ENCODE assay signal across 19 cellular contexts in the genomic region with DNA sequence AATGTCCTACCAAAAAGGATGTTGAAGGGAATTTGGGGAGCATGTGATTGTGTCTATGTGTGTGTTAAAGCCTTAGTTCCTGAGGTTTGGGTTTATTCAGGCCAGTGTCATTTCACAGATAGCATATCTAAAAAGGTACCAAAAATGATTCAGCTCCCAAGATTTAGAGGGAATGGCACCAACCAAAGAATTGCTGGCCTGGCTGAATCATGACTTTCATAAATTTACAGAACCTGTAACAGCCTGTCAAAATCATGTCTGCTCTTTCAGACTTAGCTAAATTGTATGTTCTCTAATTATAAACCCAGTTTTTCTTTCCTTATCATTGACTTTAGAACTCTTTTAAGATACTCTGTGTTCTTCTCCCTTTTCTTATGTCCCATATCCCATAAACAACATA.
A peak's percentile ranks its signal among the peaks of the same experiment; 100 is the strongest.
DNase-seq lines count a peak whose midpoint lies in the region; ATAC-seq, FAIRE-seq and TF ChIP-seq lines count a peak whose summit lies in the region.
"Had no signal": no experiment of that assay in that cellular context is flagged by ENCODE, and none has a peak within 500 bp of the region (broad histone marks: within the 10 kb centered on the region; RNA-seq: fewer than 3 reads in every experiment).

No MANE protein-coding gene starts in this region.

- H3K4me2 ChIP-seq in HepG2 (ENCODE audit: low read depth, low read length): no peak overlapping the region
- H3K4me2 ChIP-seq: BLaER1 treated with 17β-estradiol and CSF1 and Interleukin-3, amounts not matched to agents 10 nM and 100 nM; GM23338 had no signal

- H3K9me3 ChIP-seq in HepG2 (ENCODE audit: low read length) (no peaks in the 10 kb centered on the region), right lobe of liver (no peaks in the 10 kb centered on the region)
- H3K9me3 ChIP-seq: BLaER1 treated with 17β-estradiol and CSF1 and Interleukin-3, amounts not matched to agents 10 nM and 100 nM; Caco-2 had no signal

- TF ChIP-seq POLR2A in HepG2 (IDR thresholded peaks at IDR 0.05; ENCODE audit: insufficient read depth in 1 of 2, low read depth in 2 of 2, low read length in 2 of 2) (no peak), right lobe of liver (IDR thresholded peaks at IDR 0.05) (no peak)

- H3K4me3 ChIP-seq in HepG2 (replicated peaks in 1 of 3; ENCODE audit: insufficient read depth in 1 of 3, low read depth in 2 of 3, low read length in 3 of 3): no peak overlapping the region
- H3K4me3 ChIP-seq in right lobe of liver: no peak overlapping the region
- no peak overlapping the region for H3K4me3 ChIP-seq in epithelial cell of esophagus (ENCODE audit: low read length)
- H3K4me3 ChIP-seq: BLaER1 treated with 17β-estradiol and CSF1 and Interleukin-3, amounts not matched to agents 10 nM and 100 nM; GM23338 had no signal

- no peak overlapping the region for H3K27ac Mint-ChIP-seq in activated T-helper 17 cell treated with anti-CD3 and anti-CD28 coated beads, Interleukin-2, amount 50 U/mL, for 72 hours
- H3K27ac Mint-ChIP-seq: B cell; CD4-positive, alpha-beta T cell; GM23338 had no signal

- CTCF ChIA-PET in HepG2 (lab: Yijun Ruan, JAX; ENCODE audit: low intra/inter-chr PET ratio, low total read pairs): no interaction called here

- H3K4me1 Mint-ChIP-seq in activated T-helper 17 cell treated with anti-CD3 and anti-CD28 coated beads, Interleukin-2, amount 50 U/mL, for 72 hours: no peaks in the 10 kb centered on the region
- H3K4me1 Mint-ChIP-seq: B cell, GM23338 had no signal

- no peaks in the 10 kb centered on the region for H3K4me1 ChIP-seq in HepG2 (ENCODE audit: insufficient read depth, low read length)
- no peaks in the 10 kb centered on the region for H3K4me1 ChIP-seq in right lobe of liver

- intact Hi-C loops in HepG2 (cut with micrococcal nuclease; ENCODE audit: unreplicated experiment): no loop called here
- intact Hi-C loops in right lobe of liver (cut with DNase I): no loop called here

- TF ChIP-seq EP300 in HepG2 (IDR thresholded peaks at IDR 0.05; ENCODE audit: low read depth in 2 of 2, low read length in 2 of 2): no peak
- TF ChIP-seq EP300 in HepG2 (CRISPR knock-in tag; IDR thresholded peaks at IDR 0.05; ENCODE audit: borderline replicate concordance): no peak

- H3K4me3 Mint-ChIP-seq in activated T-helper 17 cell treated with anti-CD3 and anti-CD28 coated beads, Interleukin-2, amount 50 U/mL, for 72 hours: no peak overlapping the region
- H3K4me3 Mint-ChIP-seq: B cell; CD4-positive, alpha-beta T cell; GM23338 had no signal

- H3K9me3 Mint-ChIP-seq in activated T-helper 17 cell treated with anti-CD3 and anti-CD28 coated beads, Interleukin-2, amount 50 U/mL, for 72 hours: no peaks in the 10 kb centered on the region

- no peak overlapping the region for H2AFZ ChIP-seq in HepG2 (ENCODE audit: low read length)
- H2AFZ ChIP-seq: GM23338 had no signal

- no peaks in the 10 kb centered on the region for H3K36me3 Mint-ChIP-seq in activated T-helper 17 cell treated with anti-CD3 and anti-CD28 coated beads, Interleukin-2, amount 50 U/mL, for 72 hours (ENCODE audit: low read depth)

- H3K27me3 Mint-ChIP-seq in activated T-helper 17 cell treated with anti-CD3 and anti-CD28 coated beads, Interleukin-2, amount 50 U/mL, for 72 hours: no peaks in the 10 kb centered on the region
- H3K27me3 Mint-ChIP-seq: B cell; CD4-positive, alpha-beta T cell had no signal

- no peak for TF ChIP-seq CTCF in HepG2 (CRISPR knock-in tag; IDR thresholded peaks at IDR 0.05)
- no peak for TF ChIP-seq CTCF in right lobe of liver (IDR thresholded peaks at IDR 0.05)
- no peak for TF ChIP-seq CTCF in epithelial cell of esophagus (IDR thresholded peaks at IDR 0.05; ENCODE audit: insufficient read depth, low read depth, low read length, missing control alignments)

- BruUV-seq in HepG2 (replicated peaks; lab: Mats Ljungman, UMichigan): no TSS peak

- DNase-seq in HepG2 (ENCODE audit: low spot score) (no peak), right lobe of liver (no peak), amniotic epithelial cell (ENCODE audit: low read depth) (peak; percentile 15), epithelial cell of esophagus (ENCODE audit: low read depth) (peak; percentile 58), SKM-1 (lab: John Stamatoyannopoulos, UW; ENCODE audit: unreplicated experiment) (no peak), C1 segment of cervical spinal cord (lab: John Stamatoyannopoulos, UW) (no peak)
- no peak for DNase-seq in stimulated activated naive CD8-positive, alpha-beta T cell treated with anti-CD3 and anti-CD28 coated beads, Interleukin-15, Interleukin-2, amounts not matched to agents 100 U/mL and 50 U/mL, for 24 hours
- DNase-seq: 8988T; Caco-2; CD4-positive, alpha-beta T cell had no signal

- no peaks in the 10 kb centered on the region for H3K79me2 ChIP-seq in HepG2 (ENCODE audit: insufficient read depth, low read length)

- H4K20me1 ChIP-seq in HepG2 (ENCODE audit: insufficient read depth, low read length): no peaks in the 10 kb centered on the region
- H4K20me1 ChIP-seq: BLaER1 treated with 17β-estradiol and CSF1 and Interleukin-3, amounts not matched to agents 10 nM and 100 nM had no signal

- ATAC-seq in HepG2: no peak
- ATAC-seq in right lobe of liver: no peak
- no peak for ATAC-seq in stimulated activated naive CD8-positive, alpha-beta T cell treated with anti-CD3 and anti-CD28 coated beads, Interleukin-15, Interleukin-2, amounts not matched to agents 100 U/mL and 50 U/mL, for 24 hours
- no peak for ATAC-seq in activated T-helper 17 cell treated with anti-CD3 and anti-CD28 coated beads, Interleukin-2, amount 50 U/mL, for 72 hours (replicated peaks)
- ATAC-seq: GM23338 had no signal

- H3K27ac ChIP-seq in HepG2 (ENCODE audit: extremely low read length, insufficient read depth, low read length) (no peak overlapping the region), right lobe of liver (no peak overlapping the region)
- H3K27ac ChIP-seq: BLaER1 treated with 17β-estradiol and CSF1 and Interleukin-3, amounts not matched to agents 10 nM and 100 nM had no signal

- FAIRE-seq in HepG2 (lab: Jason Lieb, UNC): no peak
- FAIRE-seq: D721Med, G401.6, GM12891, GM19239, H54 had no signal

- H3K36me3 ChIP-seq in HepG2 (replicated peaks in 1 of 2; ENCODE audit: control insufficient read depth in 1 of 2, insufficient read depth in 2 of 2, low read length in 2 of 2) (no peaks in the 10 kb centered on the region), right lobe of liver (no peaks in the 10 kb centered on the region)
- H3K36me3 ChIP-seq: BLaER1 treated with 17β-estradiol and CSF1 and Interleukin-3, amounts not matched to agents 10 nM and 100 nM had no signal

- no peaks in the 10 kb centered on the region for H3K27me3 ChIP-seq in HepG2 (ENCODE audit: control insufficient read depth in 1 of 2, insufficient read depth in 2 of 2, low read length in 2 of 2)
- H3K27me3 ChIP-seq in right lobe of liver: no peaks in the 10 kb centered on the region
- H3K27me3 ChIP-seq: BLaER1 treated with 17β-estradiol and CSF1 and Interleukin-3, amounts not matched to agents 10 nM and 100 nM had no signal

- in situ Hi-C loops in HepG2 (cut with HindIII; ENCODE audit: extremely low pct_ligation_motif_present, low pct_unique_long_range_greater_than_20kb): no loop called here

- no peak for TF ChIP-seq RAD21 in HepG2 (CRISPR knock-in tag; IDR thresholded peaks at IDR 0.05)

- H3K9ac ChIP-seq in HepG2 (ENCODE audit: insufficient read depth, low read depth, low read length): no peak overlapping the region
- H3K9ac ChIP-seq: BLaER1 treated with 17β-estradiol and CSF1 and Interleukin-3, amounts not matched to agents 10 nM and 100 nM had no signal

- POLR2A ChIA-PET in HepG2 (lab: Yijun Ruan, JAX): no interaction called here

TF ChIP-seq in HepG2, 621 proteins besides CTCF, POLR2A, EP300 and RAD21:
- TF ChIP-seq, protein P1, sequence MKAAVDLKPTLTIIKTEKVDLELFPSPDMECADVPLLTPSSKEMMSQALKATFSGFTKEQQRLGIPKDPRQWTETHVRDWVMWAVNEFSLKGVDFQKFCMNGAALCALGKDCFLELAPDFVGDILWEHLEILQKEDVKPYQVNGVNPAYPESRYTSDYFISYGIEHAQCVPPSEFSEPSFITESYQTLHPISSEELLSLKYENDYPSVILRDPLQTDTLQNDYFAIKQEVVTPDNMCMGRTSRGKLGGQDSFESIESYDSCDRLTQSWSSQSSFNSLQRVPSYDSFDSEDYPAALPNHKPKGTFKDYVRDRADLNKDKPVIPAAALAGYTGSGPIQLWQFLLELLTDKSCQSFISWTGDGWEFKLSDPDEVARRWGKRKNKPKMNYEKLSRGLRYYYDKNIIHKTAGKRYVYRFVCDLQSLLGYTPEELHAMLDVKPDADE (CRISPR knock-in tag; IDR thresholded peaks at IDR 0.05): no peak
- TF ChIP-seq NFE2L2 (IDR thresholded peaks at IDR 0.05; ENCODE audit: low read length) (peak; percentile 32; the same call in 1 of the 2 replicates), TARDBP (CRISPR knock-in tag; IDR thresholded peaks at IDR 0.05) (no peak), ZNF264 (CRISPR knock-in tag; IDR thresholded peaks at IDR 0.05) (no peak)
TF ChIP-seq in HepG2: peak in this region for 1.

Comparison
In these comparisons a context has a peak if more than half of its experiments do, and no peak if none do; other contexts are left out.
1. DNase-seq: peak in amniotic epithelial cell (single experiment) and epithelial cell of esophagus (single experiment); none in HepG2 (single experiment), right lobe of liver (0 of 3), SKM-1 (single experiment), stimulated activated naive CD8-positive, alpha-beta T cell treated with anti-CD3 and anti-CD28 coated beads, Interleukin-15, Interleukin-2, amounts not matched to agents 100 U/mL and 50 U/mL, for 24 hours (single experiment) and C1 segment of cervical spinal cord (0 of 14).